In genomic region chr4:99148545-99148944, GRCh38 we compare ENCODE assay signal across 20 cellular contexts. TPM values are rescaled to one million over a fixed set of nuclear protein-coding genes. Genes with fewer than 3 reads are reported as not detected.
DNase-seq lines count a peak whose midpoint lies in the region; ATAC-seq and TF ChIP-seq lines count a peak whose summit lies in the region.
"Had no signal": no experiment of that assay in that cellular context is flagged by ENCODE, and none has a peak within 500 bp of the region (broad histone marks: within the 10 kb centered on the region; RNA-seq: fewer than 3 reads in every experiment).

No MANE protein-coding gene starts in this region.

- H3K27me3 ChIP-seq in body of pancreas, result no peaks in the 10 kb centered on the region
- no peaks in the 10 kb centered on the region for H3K27me3 ChIP-seq in liver (ENCODE audit: control insufficient read depth in 4 of 4, insufficient read depth in 4 of 4, low read length in 3 of 4)
- H3K27me3 ChIP-seq in osteoblast (ENCODE audit: insufficient read depth, low read length), result no peaks in the 10 kb centered on the region
- H3K27me3 ChIP-seq: BLaER1 had no signal

- no peak for TF ChIP-seq POLR2A in body of pancreas (IDR thresholded peaks at IDR 0.05)

- no peaks in the 10 kb centered on the region for H3K79me2 ChIP-seq in osteoblast (ENCODE audit: insufficient read depth, low read length)

- WGBS in body of pancreas, 2 donors, result 55 to 67% methylated on average over 1 of the region's 1 CpG
- WGBS in liver, result 83% methylated on average over 1 of the region's 1 CpG

- ATAC-seq in body of pancreas, result peak; percentile 25
- ATAC-seq in HG03159 (IDR thresholded peaks at IDR 0.05; ENCODE audit: unreplicated experiment), result no peak
- no peak for ATAC-seq in HG03521 (IDR thresholded peaks at IDR 0.05; ENCODE audit: unreplicated experiment)
- ATAC-seq: GM23338 had no signal

- H3K36me3 ChIP-seq in body of pancreas (replicated peaks in 1 of 2; ENCODE audit: insufficient read depth in 1 of 2, low read depth in 2 of 2) (no peaks in the 10 kb centered on the region), liver (ENCODE audit: control insufficient read depth in 4 of 4, insufficient read depth in 3 of 4, low read depth in 1 of 4, low read length in 3 of 4) (no peaks in the 10 kb centered on the region), osteoblast (ENCODE audit: insufficient read depth, low read length) (no peaks in the 10 kb centered on the region)
- H3K36me3 ChIP-seq: BLaER1 had no signal

- H4K20me1 ChIP-seq in osteoblast (ENCODE audit: insufficient read depth, low read length), result no peaks in the 10 kb centered on the region
- H4K20me1 ChIP-seq: BLaER1 had no signal

- TF ChIP-seq RAD21 in liver (IDR thresholded peaks at IDR 0.05), result no peak

- H3K27ac ChIP-seq in body of pancreas, result no peak overlapping the region
- peak overlapping the region; percentile 31 to 36 for H3K27ac ChIP-seq in liver (ENCODE audit: low read depth in 1 of 2, low read length in 2 of 2)
- no peak overlapping the region for H3K27ac ChIP-seq in osteoblast (ENCODE audit: low read depth, low read length)
- H3K27ac ChIP-seq: BLaER1 had no signal

- H3K4me2 ChIP-seq in osteoblast (ENCODE audit: insufficient read depth, low read length), result no peak overlapping the region
- H3K4me2 ChIP-seq: BLaER1, GM23338 had no signal

- DNase-seq in body of pancreas, result no peak
- DNase-seq in osteoblast (ENCODE audit: insufficient read length, low spot score, missing footprints), result peak; percentile 46
- no peak for DNase-seq in activated effector memory CD4-positive, alpha-beta T cell treated with Interleukin-2 at 50 U/mL for 16 hours
- no peak for DNase-seq in mesenteric fat pad (ENCODE audit: low spot score)
- DNase-seq: 8988T; CD4-positive, alpha-beta memory T cell; DMS153; DMS79; GDM1; HCEC 1CT had no signal

- H3K4me1 ChIP-seq in body of pancreas, result peaks cover 25% of the 10 kb centered on the region
- H3K4me1 ChIP-seq in liver (ENCODE audit: control insufficient read depth in 4 of 4, insufficient read depth in 4 of 4, low read length in 3 of 4), result peaks cover 4 to 47% (median 33%) of the 10 kb centered on the region in 4 donors
- no peaks in the 10 kb centered on the region for H3K4me1 ChIP-seq in osteoblast (ENCODE audit: insufficient read depth, low read length)
- H3K4me1 ChIP-seq: BLaER1 had no signal

- TF ChIP-seq CTCF in body of pancreas (IDR thresholded peaks at IDR 0.05) (no peak), liver (IDR thresholded peaks at IDR 0.05; ENCODE audit: low read depth, low read length, missing input control) (no peak), osteoblast (IDR thresholded peaks at IDR 0.05; ENCODE audit: extremely low read depth, low read depth, low read length) (no peak)

- H2AFZ ChIP-seq in osteoblast (ENCODE audit: low read length), result no peak overlapping the region
- H2AFZ ChIP-seq: GM23338 had no signal

- no peak overlapping the region for H3K9ac ChIP-seq in liver (ENCODE audit: low read depth in 1 of 2, low read length in 2 of 2)
- H3K9ac ChIP-seq: BLaER1 had no signal

- intact Hi-C loops in body of pancreas (cut with DNase I), result no loop called here

- no peak overlapping the region for H3K4me3 ChIP-seq in body of pancreas
- no peak overlapping the region for H3K4me3 ChIP-seq in liver (ENCODE audit: low read depth in 1 of 3, low read length in 3 of 3)
- H3K4me3 ChIP-seq in osteoblast (ENCODE audit: insufficient read depth, low read length), result no peak overlapping the region
- H3K4me3 ChIP-seq: BLaER1, GM23338 had no signal

- no peaks in the 10 kb centered on the region for H3K9me3 ChIP-seq in body of pancreas
- H3K9me3 ChIP-seq in liver (ENCODE audit: control insufficient read depth in 4 of 4, low read length in 3 of 4), result no peaks in the 10 kb centered on the region
- no peaks in the 10 kb centered on the region for H3K9me3 ChIP-seq in osteoblast (ENCODE audit: low read depth, low read length)

TF ChIP-seq in liver, 16 proteins besides CTCF, POLR2A, EP300 and RAD21:
- TF ChIP-seq FOXA1 (IDR thresholded peaks at IDR 0.05) (no peak), SP1 (IDR thresholded peaks at IDR 0.05) (no peak), JUND (IDR thresholded peaks at IDR 0.05) (no peak), ZBTB33 (IDR thresholded peaks at IDR 0.05) (no peak), HNF4G (IDR thresholded peaks at IDR 0.05) (no peak), GABPA (IDR thresholded peaks at IDR 0.05 in 1 of 2, conservative IDR thresholded peaks at IDR 0.05 in 1 of 2) (no peak), YY1 (IDR thresholded peaks at IDR 0.05) (no peak), RXRA (IDR thresholded peaks at IDR 0.05) (no peak), MAX (IDR thresholded peaks at IDR 0.05) (no peak), TAF1 (conservative IDR thresholded peaks at IDR 0.05) (no peak), HNF4A (conservative IDR thresholded peaks at IDR 0.05) (no peak), EGR1 (IDR thresholded peaks at IDR 0.05; ENCODE audit: low read depth in 2 of 2) (no peak)

RNA-seq across cellular contexts. Expression of gene ADH4, which starts 4.4 kb away (rescaled TPM):
- total RNA-seq in body of pancreas, result not detected
- 100 to 1,000 TPM in 1 of 2 donors, 10 to 100 TPM in 1; 31.1 to 363 TPM for total RNA-seq in liver
- polyA plus RNA-seq in liver, result 100 to 1,000 TPM in 1 of 2 donors, 10 to 100 TPM in 1; 71.4 to 221 TPM
- not detected in 2 replicates for total RNA-seq in osteoblast
- total RNA-seq in mesenteric fat pad, result 4.8 TPM
- total RNA-seq: A673; CD4-positive, alpha-beta memory T cell; Daoy; GM23338; HT-29 had no signal
- polyA plus RNA-seq: AG04450; CD14-positive monocyte; CD4-positive, alpha-beta memory T cell; GM23338 had no signal

RNA-seq across cellular contexts. Expression of gene ADH5, which starts 60.0 kb away (rescaled TPM):
- total RNA-seq in body of pancreas (10 to 100 TPM; 30.0 to 63.3 TPM), liver (100 to 1,000 TPM; 113 to 127 TPM), osteoblast (265 and 293 TPM in 2 replicates), mesenteric fat pad (296 TPM)
- 100 to 1,000 TPM in 1 of 2 donors, 10 to 100 TPM in 1; 90.4 to 190 TPM for polyA plus RNA-seq in liver

Comparison
In these comparisons a context has a peak if more than half of its experiments do, and no peak if none do; other contexts are left out.
1. H3K27ac ChIP-seq: peak in liver (2 of 2); none in body of pancreas (0 of 4) and osteoblast (single experiment).